In the genomic region with DNA sequence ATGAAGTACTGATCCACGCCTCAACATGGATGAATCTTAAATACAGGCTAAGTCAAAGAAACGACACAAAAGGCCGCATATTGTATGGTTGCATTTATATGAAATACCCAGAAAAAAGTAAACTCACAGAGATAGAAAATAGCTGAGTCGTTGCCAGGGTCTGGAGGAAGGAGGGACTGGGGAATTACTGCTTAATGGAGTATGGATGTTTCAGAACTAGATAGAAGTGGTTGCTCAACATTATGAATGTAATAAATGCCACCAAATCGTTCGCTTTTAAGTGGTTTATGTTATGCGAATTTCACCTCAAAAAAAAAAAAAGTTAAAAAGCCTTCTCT, we compare ENCODE assay signal across 8 cellular contexts. TPM values are rescaled to one million over a fixed set of nuclear protein-coding genes. Genes with fewer than 3 reads are reported as not detected.
DNase-seq lines count a peak whose midpoint lies in the region; ATAC-seq and TF ChIP-seq lines count a peak whose summit lies in the region.

No MANE protein-coding gene starts in this region.

- peak overlapping the region; percentile 69 for H3K27ac ChIP-seq in colonic mucosa

- POLR2A ChIA-PET in BJ (lab: Charles Lee) = interaction anchor here (0.6 kb wide), 1 partner anchor 17 kb away, joined by 3 read pairs; no protein-coding TSS in a partner anchor

- no peaks in the 10 kb centered on the region for H3K27me3 Mint-ChIP-seq in nephron (ENCODE audit: low read depth)

- intact Hi-C loops in colonic mucosa (cut with DNase I) = loop anchor here (5.0 kb wide), 1 partner anchor 171 kb away; no protein-coding TSS in a partner anchor

- no peak for ATAC-seq in GM18519 (IDR thresholded peaks at IDR 0.05; ENCODE audit: low FRiP score, unreplicated experiment)

- H3K9me3 ChIP-seq in colonic mucosa = no peaks in the 10 kb centered on the region

- H3K4me3 ChIP-seq in BJ (ENCODE audit: low read depth, low read length) = peak overlapping the region; percentile 67
- H3K4me3 ChIP-seq in colonic mucosa = peak overlapping the region; percentile 50

- peak overlapping the region; percentile 92 to 96 (median 96) for H3K4me3 Mint-ChIP-seq in nephron

- H3K36me3 ChIP-seq in BJ (ENCODE audit: control insufficient read depth, insufficient read depth, low read length) = no peaks in the 10 kb centered on the region
- H3K36me3 ChIP-seq in colonic mucosa = no peaks in the 10 kb centered on the region

- H3K4me1 Mint-ChIP-seq in nephron = peaks cover 38% of the 10 kb centered on the region

- no peak overlapping the region for H3K9ac ChIP-seq in colonic mucosa (ENCODE audit: low read depth in 2 of 2, low read length in 2 of 2)

- H3K36me3 Mint-ChIP-seq in nephron (ENCODE audit: low read depth) = peaks cover 17% of the 10 kb centered on the region

- CTCF ChIA-PET in BJ (lab: Yijun Ruan, JAX) = interaction anchor here (0.6 to 2.4 kb wide), 7 partner anchors 11 to 1241 kb away, joined by 3 to 14 read pairs (median 3); no protein-coding TSS in a partner anchor

- H3K4me1 ChIP-seq in colonic mucosa = peaks cover 5% of the 10 kb centered on the region

- DNase-seq in BJ (ENCODE audit: low read depth) = no peak
- DNase-seq in Kasumi-1 (lab: John Stamatoyannopoulos, UW) = peak; percentile 13 to 31
- no peak for DNase-seq in colonic mucosa
- DNase-seq in GM20000 (ENCODE audit: low spot score) = no peak
- DNase-seq in KG1 (lab: John Stamatoyannopoulos, UW) = no peak
- no peak for DNase-seq in 8988T

- H3K27me3 ChIP-seq in BJ (ENCODE audit: control insufficient read depth, insufficient read depth, low read length) = no peaks in the 10 kb centered on the region
- H3K27me3 ChIP-seq in colonic mucosa = no peaks in the 10 kb centered on the region

- peak overlapping the region; percentile 98 to 99 (median 99) for H3K27ac Mint-ChIP-seq in nephron

- no peaks in the 10 kb centered on the region for H3K9me3 Mint-ChIP-seq in nephron

- TF ChIP-seq CTCF in BJ (IDR thresholded peaks at IDR 0.05; ENCODE audit: insufficient read depth, low read depth, low read length) (no peak), colonic mucosa (IDR thresholded peaks at IDR 0.05) (no peak), nephron (IDR thresholded peaks at IDR 0.05; ENCODE audit: unreplicated experiment in 3 of 3) (no peak), GM20000 (IDR thresholded peaks at IDR 0.05; ENCODE audit: extremely low read depth, missing control alignments) (no peak)

RNA-seq across cellular contexts. Expression of gene MSANTD3, which starts 0.8 kb away (rescaled TPM):
- polyA plus RNA-seq in BJ (2011; rRNA removed) = 34.5 and 38.3 TPM in 2 replicates
- polyA minus RNA-seq in BJ (2011; rRNA and poly(A)+ RNA removed) = 20.9 and 22.9 TPM in 2 replicates
- total RNA-seq in colonic mucosa = 10 to 100 TPM in 1 of 2 donors, 1 to 10 TPM in 1; 9.1 to 11.7 TPM

RNA-seq across cellular contexts. Expression of gene TMEFF1, which starts 46.8 kb away (rescaled TPM):
- polyA plus RNA-seq in BJ (2011; rRNA removed) = 0.10 and 0.28 TPM in 2 replicates
- polyA minus RNA-seq in BJ (2011; rRNA and poly(A)+ RNA removed) = 0.10 TPM in 1 of 2 replicates, not detected in the other
- under 1 TPM in 1 of 2 donors, not detected in 1; 0.27 TPM for total RNA-seq in colonic mucosa

Comparison
In these comparisons a context has a peak if more than half of its experiments do, and no peak if none do; other contexts are left out.
1. DNase-seq: peak in Kasumi-1 (2 of 2); none in BJ (single experiment), colonic mucosa (single experiment), GM20000 (single experiment), KG1 (single experiment) and 8988T (single experiment).